In the genomic region with DNA sequence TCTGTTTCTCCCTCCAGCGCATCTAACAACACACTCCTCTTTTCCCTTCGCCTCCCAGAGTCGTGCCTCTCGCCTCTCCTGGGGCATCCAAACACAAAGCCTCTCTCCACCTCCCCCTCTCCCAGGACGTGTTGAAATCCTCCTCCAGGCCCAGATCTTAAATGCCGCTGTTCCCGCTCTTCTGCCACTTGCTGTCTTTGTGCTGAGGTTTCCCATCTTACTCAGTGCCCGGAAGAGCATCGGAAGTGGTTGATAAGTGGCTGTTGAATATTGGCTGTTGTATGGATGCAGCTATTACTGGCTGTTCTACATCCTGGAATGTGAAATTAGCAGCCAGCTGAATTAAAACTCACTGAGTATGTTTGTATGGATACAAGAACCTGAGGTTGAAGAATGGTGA, we compare ENCODE assay signal across 17 cellular contexts.
DNase-seq lines count a peak whose midpoint lies in the region; ATAC-seq and TF ChIP-seq lines count a peak whose summit lies in the region.
"Had no signal": no experiment of that assay in that cellular context is flagged by ENCODE, and none has a peak within 500 bp of the region (broad histone marks: within the 10 kb centered on the region; RNA-seq: fewer than 3 reads in every experiment).

No MANE protein-coding gene starts in this region.

- intact Hi-C loops in naive thymus-derived CD4-positive, alpha-beta T cell (cut with micrococcal nuclease): no loop called here

- POLR2A ChIA-PET in HEK293 (lab: Yijun Ruan, JAX): no interaction called here
- POLR2A ChIA-PET in naive thymus-derived CD4-positive, alpha-beta T cell (lab: Charles Lee): no interaction called here

- peaks cover 11% of the 10 kb centered on the region for H3K27me3 Mint-ChIP-seq in nephron progenitor cell (ENCODE audit: low read depth, poor library complexity)
- peaks cover 0 to 12% (median 0%) of the 10 kb centered on the region in 5 donors for H3K27me3 Mint-ChIP-seq in naive thymus-derived CD4-positive, alpha-beta T cell

- H3K4me3 Mint-ChIP-seq in nephron progenitor cell: no peak overlapping the region
- no peak overlapping the region for H3K4me3 Mint-ChIP-seq in naive thymus-derived CD4-positive, alpha-beta T cell

- H3K4me1 Mint-ChIP-seq in nephron progenitor cell: peaks cover 39% of the 10 kb centered on the region
- H3K4me1 Mint-ChIP-seq in naive thymus-derived CD4-positive, alpha-beta T cell: peaks cover 5 to 13% (median 7%) of the 10 kb centered on the region in 7 donors

- H3K36me3 ChIP-seq in HEK293 (ENCODE audit: control insufficient read depth in 2 of 2, insufficient read depth in 1 of 2, low read length in 2 of 2): no peaks in the 10 kb centered on the region
- no peaks in the 10 kb centered on the region for H3K36me3 ChIP-seq in naive thymus-derived CD4-positive, alpha-beta T cell (ENCODE audit: control insufficient read depth in 2 of 3, insufficient read depth in 3 of 3, low read length in 3 of 3)

- H3K27ac Mint-ChIP-seq in nephron progenitor cell: peak overlapping the region; percentile 59
- peak overlapping the region in 2 of 9 donors; percentile 12 to 18 for H3K27ac Mint-ChIP-seq in naive thymus-derived CD4-positive, alpha-beta T cell

- H3K4me3 ChIP-seq in HEK293 (ENCODE audit: low read depth, low read length): no peak overlapping the region
- no peak overlapping the region for H3K4me3 ChIP-seq in cardiac fibroblast (replicated peaks in 1 of 2; ENCODE audit: low read depth in 2 of 2, low read length in 2 of 2)
- no peak overlapping the region for H3K4me3 ChIP-seq in naive thymus-derived CD4-positive, alpha-beta T cell (ENCODE audit: low read length)

- H3K9me3 Mint-ChIP-seq in nephron progenitor cell: no peaks in the 10 kb centered on the region
- H3K9me3 Mint-ChIP-seq in naive thymus-derived CD4-positive, alpha-beta T cell: no peaks in the 10 kb centered on the region

- TF ChIP-seq CTCF in HEK293 (tag by site-specific recombination; IDR thresholded peaks at IDR 0.05) (no peak), cardiac fibroblast (IDR thresholded peaks at IDR 0.05; ENCODE audit: low read depth, low read length) (no peak), nephron progenitor cell (IDR thresholded peaks at IDR 0.05) (no peak)

- DNase-seq in DMS79 (lab: John Stamatoyannopoulos, UW) (peak; percentile 2), cardiac fibroblast (ENCODE audit: low read depth in 2 of 2) (peak; percentile 13 to 58), nephron progenitor cell (no peak), GM03348 (ENCODE audit: low spot score) (no peak), T-helper 2 cell (no peak)
- no peak for DNase-seq in naive thymus-derived CD4-positive, alpha-beta T cell
- DNase-seq: ACHN, COR-L47, GOT3, NCI-H1048, NCI-H1436 treated with DMSO at 0.1 percent for 48 hours, NCI-H2029 treated with DMSO at 0.1 percent for 48 hours, NCI-H510A, SHP77 treated with DMSO at 0.1 percent for 48 hours had no signal

- no peaks in the 10 kb centered on the region for H3K9me3 ChIP-seq in HEK293 (ENCODE audit: control insufficient read depth, insufficient read depth, low read depth, low read length)
- no peaks in the 10 kb centered on the region for H3K9me3 ChIP-seq in naive thymus-derived CD4-positive, alpha-beta T cell (ENCODE audit: control insufficient read depth in 2 of 3, low read length in 3 of 3)

- CTCF ChIA-PET in HEK293 (lab: Yijun Ruan, JAX): no interaction called here
- CTCF ChIA-PET in naive thymus-derived CD4-positive, alpha-beta T cell (lab: Charles Lee): interaction anchor here (0.9 kb wide), 1 partner anchor 159 kb away, joined by 3 read pairs; no protein-coding TSS in a partner anchor

- no peaks in the 10 kb centered on the region for H3K4me1 ChIP-seq in HEK293 (ENCODE audit: control insufficient read depth, insufficient read depth, low read length)
- H3K4me1 ChIP-seq in naive thymus-derived CD4-positive, alpha-beta T cell (ENCODE audit: control insufficient read depth in 2 of 2, insufficient read depth in 2 of 2, low read length in 2 of 2): peaks cover 0 to 4% of the 10 kb centered on the region in 2 donors

- no peaks in the 10 kb centered on the region for H3K36me3 Mint-ChIP-seq in nephron progenitor cell (ENCODE audit: low read depth)
- no peaks in the 10 kb centered on the region for H3K36me3 Mint-ChIP-seq in naive thymus-derived CD4-positive, alpha-beta T cell

- H3K27me3 ChIP-seq in naive thymus-derived CD4-positive, alpha-beta T cell (ENCODE audit: control insufficient read depth in 2 of 2, insufficient read depth in 2 of 2, low read length in 2 of 2): no peaks in the 10 kb centered on the region

- no peak overlapping the region for H3K27ac ChIP-seq in HEK293 (ENCODE audit: extremely low read depth, low read depth, low read length)
- no peak overlapping the region for H3K27ac ChIP-seq in naive thymus-derived CD4-positive, alpha-beta T cell (ENCODE audit: low read depth, low read length)
- H3K27ac ChIP-seq: KMS-11 had no signal

- no peak for ATAC-seq in HG02642 (IDR thresholded peaks at IDR 0.05; ENCODE audit: poor library complexity, unreplicated experiment)
- no peak for ATAC-seq in naive thymus-derived CD4-positive, alpha-beta T cell

TF ChIP-seq in HEK293, 187 proteins besides CTCF, POLR2A, EP300 and RAD21:
- TF ChIP-seq ZNF350 (tag by site-specific recombination; IDR thresholded peaks at IDR 0.05) (no peak), ZNF341 (tag by site-specific recombination; IDR thresholded peaks at IDR 0.05; ENCODE audit: low read depth) (peak; percentile 60), ZIC2 (tag by site-specific recombination; IDR thresholded peaks at IDR 0.05) (no peak)
- TF ChIP-seq, protein P1, sequence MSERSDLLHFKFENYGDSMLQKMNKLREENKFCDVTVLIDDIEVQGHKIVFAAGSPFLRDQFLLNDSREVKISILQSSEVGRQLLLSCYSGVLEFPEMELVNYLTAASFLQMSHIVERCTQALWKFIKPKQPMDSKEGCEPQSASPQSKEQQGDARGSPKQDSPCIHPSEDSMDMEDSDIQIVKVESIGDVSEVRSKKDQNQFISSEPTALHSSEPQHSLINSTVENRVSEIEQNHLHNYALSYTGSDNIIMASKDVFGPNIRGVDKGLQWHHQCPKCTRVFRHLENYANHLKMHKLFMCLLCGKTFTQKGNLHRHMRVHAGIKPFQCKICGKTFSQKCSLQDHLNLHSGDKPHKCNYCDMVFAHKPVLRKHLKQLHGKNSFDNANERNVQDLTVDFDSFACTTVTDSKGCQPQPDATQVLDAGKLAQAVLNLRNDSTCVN (tag by site-specific recombination; optimal IDR thresholded peaks at IDR 0.05): no peak

Comparison
In these comparisons a context has a peak if more than half of its experiments do, and no peak if none do; other contexts are left out.
1. DNase-seq: peak in DMS79 (single experiment) and cardiac fibroblast (2 of 2); none in nephron progenitor cell (single experiment), GM03348 (single experiment), T-helper 2 cell (0 of 5) and naive thymus-derived CD4-positive, alpha-beta T cell (0 of 9).